In genomic region chr9:9790216-9790872, GRCh38 we compare ENCODE assay signal across 8 cellular contexts.
A peak's percentile ranks its signal among the peaks of the same experiment; 100 is the strongest.
DNase-seq lines count a peak whose midpoint lies in the region; ATAC-seq and TF ChIP-seq lines count a peak whose summit lies in the region.

No MANE protein-coding gene starts in this region.

- DNase-seq in activated T-cell treated with anti-CD3 and anti-CD28 coated beads, Interleukin-2, amount 50 U/mL, for 72 hours: peak; percentile 6 to 7
- DNase-seq in activated T-cell treated with anti-CD3 and anti-CD28 coated beads, Interleukin-2, amount 50 U/mL, for 24 hours: no peak
- DNase-seq in H7 (peak; percentile 29), NCI-H1048 (lab: John Stamatoyannopoulos, UW) (peak; percentile 27), SW480 (ENCODE audit: low spot score) (peak; percentile 50), hepatocyte (ENCODE audit: low spot score) (peak; percentile 57), stomach (no peak)
- no peak for DNase-seq in activated naive CD4-positive, alpha-beta T cell treated with anti-CD3 and anti-CD28 coated beads, Interleukin-2, amount 50 U/mL, for 16 hours

- no peaks in the 10 kb centered on the region for H3K36me3 ChIP-seq in H7 (replicated peaks; ENCODE audit: control insufficient read depth, insufficient read depth, low read length)
- H3K36me3 ChIP-seq in hepatocyte (replicated peaks; ENCODE audit: insufficient read depth, low read depth): no peaks in the 10 kb centered on the region
- H3K36me3 ChIP-seq in stomach: no peaks in the 10 kb centered on the region

- H3K4me1 ChIP-seq in hepatocyte (ENCODE audit: insufficient read depth) (no peaks in the 10 kb centered on the region), stomach (no peaks in the 10 kb centered on the region)

- no peak for TF ChIP-seq EP300 in stomach (IDR thresholded peaks at IDR 0.05)

- 26% methylated on average over 1 of the region's 1 CpG for WGBS in hepatocyte (ENCODE audit: low lambda C conversion rate, missing lambda C conversion rate)
- WGBS in stomach, 5 donors: 6 to 20% (median 7%) methylated on average over 1 of the region's 1 CpG

- no peaks in the 10 kb centered on the region for H3K9me3 Mint-ChIP-seq in activated T-cell treated with anti-CD3 and anti-CD28 coated beads, Interleukin-2, amount 50 U/mL, for 72 hours
- H3K9me3 Mint-ChIP-seq in activated T-cell treated with anti-CD3 and anti-CD28 coated beads, Interleukin-2, amount 50 U/mL, for 24 hours: no peaks in the 10 kb centered on the region

- TF ChIP-seq CTCF in hepatocyte (IDR thresholded peaks at IDR 0.05; ENCODE audit: poor library complexity): peak; percentile 80
- peak in 5 of 7 experiments; percentile 16 to 55 (median 42) for TF ChIP-seq CTCF in stomach (IDR thresholded peaks at IDR 0.05)

- no peak for TF ChIP-seq POLR2A in stomach (IDR thresholded peaks at IDR 0.05)

- H3K27me3 ChIP-seq in H7 (ENCODE audit: control insufficient read depth, insufficient read depth, low read length) (no peaks in the 10 kb centered on the region), hepatocyte (no peaks in the 10 kb centered on the region), stomach (no peaks in the 10 kb centered on the region)

- no peak overlapping the region for H3K27ac Mint-ChIP-seq in activated T-cell treated with anti-CD3 and anti-CD28 coated beads, Interleukin-2, amount 50 U/mL, for 72 hours
- H3K27ac Mint-ChIP-seq in activated T-cell treated with anti-CD3 and anti-CD28 coated beads, Interleukin-2, amount 50 U/mL, for 24 hours: no peak overlapping the region

- no peaks in the 10 kb centered on the region for H3K79me2 ChIP-seq in hepatocyte

- no peaks in the 10 kb centered on the region for H3K27me3 Mint-ChIP-seq in activated T-cell treated with anti-CD3 and anti-CD28 coated beads, Interleukin-2, amount 50 U/mL, for 72 hours (ENCODE audit: low read depth)
- no peaks in the 10 kb centered on the region for H3K27me3 Mint-ChIP-seq in activated T-cell treated with anti-CD3 and anti-CD28 coated beads, Interleukin-2, amount 50 U/mL, for 24 hours

- no peak overlapping the region for H3K4me2 ChIP-seq in hepatocyte

- H3K4me1 Mint-ChIP-seq in activated T-cell treated with anti-CD3 and anti-CD28 coated beads, Interleukin-2, amount 50 U/mL, for 72 hours (ENCODE audit: low read depth): no peaks in the 10 kb centered on the region
- no peaks in the 10 kb centered on the region for H3K4me1 Mint-ChIP-seq in activated T-cell treated with anti-CD3 and anti-CD28 coated beads, Interleukin-2, amount 50 U/mL, for 24 hours (ENCODE audit: low read depth)

- intact Hi-C loops in stomach (cut with DNase I; ENCODE audit: low total_unique reads): no loop called here

- H3K27ac ChIP-seq in hepatocyte (no peak overlapping the region), stomach (no peak overlapping the region)

- no peak overlapping the region for H3K4me3 ChIP-seq in H7 (ENCODE audit: insufficient read depth, low read depth, low read length)
- no peak overlapping the region for H3K4me3 ChIP-seq in hepatocyte
- no peak overlapping the region for H3K4me3 ChIP-seq in stomach

- no peaks in the 10 kb centered on the region for H3K9me2 ChIP-seq in hepatocyte (replicated peaks; ENCODE audit: insufficient read depth)

- no peaks in the 10 kb centered on the region for H4K20me1 ChIP-seq in hepatocyte (ENCODE audit: insufficient read depth, poor library complexity, severe bottlenecking)

- no peak overlapping the region for H3K4me3 Mint-ChIP-seq in activated T-cell treated with anti-CD3 and anti-CD28 coated beads, Interleukin-2, amount 50 U/mL, for 72 hours
- no peak overlapping the region for H3K4me3 Mint-ChIP-seq in activated T-cell treated with anti-CD3 and anti-CD28 coated beads, Interleukin-2, amount 50 U/mL, for 24 hours

- no peak for ATAC-seq in activated T-cell treated with anti-CD3 and anti-CD28 coated beads, Interleukin-2, amount 50 U/mL, for 72 hours (replicated peaks in 1 of 2)

- H2AFZ ChIP-seq in hepatocyte: peak overlapping the region; percentile 21

- H3K9me3 ChIP-seq in hepatocyte (ENCODE audit: low read depth) (no peaks in the 10 kb centered on the region), stomach (no peaks in the 10 kb centered on the region)

- no peaks in the 10 kb centered on the region for H3K36me3 Mint-ChIP-seq in activated T-cell treated with anti-CD3 and anti-CD28 coated beads, Interleukin-2, amount 50 U/mL, for 72 hours (ENCODE audit: insufficient read depth in 2 of 2)
- no peaks in the 10 kb centered on the region for H3K36me3 Mint-ChIP-seq in activated T-cell treated with anti-CD3 and anti-CD28 coated beads, Interleukin-2, amount 50 U/mL, for 24 hours (ENCODE audit: low read depth)

Comparison
In these comparisons a context has a peak if more than half of its experiments do, and no peak if none do; other contexts are left out.
1. DNase-seq: peak in activated T-cell treated with anti-CD3 and anti-CD28 coated beads, Interleukin-2, amount 50 U/mL, for 72 hours (2 of 2), H7 (single experiment), NCI-H1048 (single experiment), SW480 (single experiment) and hepatocyte (single experiment); none in activated T-cell treated with anti-CD3 and anti-CD28 coated beads, Interleukin-2, amount 50 U/mL, for 24 hours (single experiment), stomach (single experiment) and activated naive CD4-positive, alpha-beta T cell treated with anti-CD3 and anti-CD28 coated beads, Interleukin-2, amount 50 U/mL, for 16 hours (single experiment).